8 cellular contexts compared by ENCODE assay signal in genomic region chr9:128913048-128913900, GRCh38. TPM values are rescaled to one million over a fixed set of nuclear protein-coding genes. Genes with fewer than 3 reads are reported as not detected.
A peak's percentile ranks its signal among the peaks of the same experiment; 100 is the strongest.
DNase-seq lines count a peak whose midpoint lies in the region; ATAC-seq and TF ChIP-seq lines count a peak whose summit lies in the region.

No MANE protein-coding gene starts in this region.

- intact Hi-C loops in dendritic cell treated with granulocyte-macrophage colony-stimulating factor and Interleukin-4, amounts not matched to agents 40 ng/mL and 50 ng/mL, for 4 days (cut with micrococcal nuclease), result no loop called here

- H3K27me3 ChIP-seq in HUES64 (ENCODE audit: insufficient read depth, low read length), result no peaks in the 10 kb centered on the region

- H3K9ac ChIP-seq in HUES64 (ENCODE audit: low read depth, low read length), result peak overlapping the region; percentile 54

- peak overlapping the region; percentile 91 for H3K27ac ChIP-seq in 22Rv1
- peak overlapping the region; percentile 72 for H3K27ac ChIP-seq in HUES64 (ENCODE audit: low read depth, low read length)

- 84% methylated on average over 15 of the region's 15 CpGs for WGBS in HUES64

- no peak overlapping the region for H3K4me3 Mint-ChIP-seq in dendritic cell treated with granulocyte-macrophage colony-stimulating factor and Interleukin-4, amounts not matched to agents 40 ng/mL and 50 ng/mL, for 4 days
- peak overlapping the region in 7 of 10 donors; percentile 8 to 78 (median 28) for H3K4me3 Mint-ChIP-seq in naive thymus-derived CD8-positive, alpha-beta T cell

- POLR2A ChIA-PET in naive thymus-derived CD8-positive, alpha-beta T cell (lab: Charles Lee), result interaction anchor here (0.6 to 1.4 kb wide), 2 partner anchors 10 to 315 kb away, joined by 3 to 7 read pairs; no protein-coding TSS in a partner anchor

- peak overlapping the region; percentile 21 for H3K27ac Mint-ChIP-seq in dendritic cell treated with granulocyte-macrophage colony-stimulating factor and Interleukin-4, amounts not matched to agents 40 ng/mL and 50 ng/mL, for 4 days
- H3K27ac Mint-ChIP-seq in naive thymus-derived CD8-positive, alpha-beta T cell, result peak overlapping the region; percentile 24 to 95 (median 83)

- peaks cover 29% of the 10 kb centered on the region for H3K4me1 ChIP-seq in HUES64 (ENCODE audit: insufficient read depth, low read length)

- H3K36me3 Mint-ChIP-seq in dendritic cell treated with granulocyte-macrophage colony-stimulating factor and Interleukin-4, amounts not matched to agents 40 ng/mL and 50 ng/mL, for 4 days (ENCODE audit: low read depth), result peaks cover 90% of the 10 kb centered on the region
- peaks cover 0 to 49% (median 22%) of the 10 kb centered on the region in 3 donors for H3K36me3 Mint-ChIP-seq in naive thymus-derived CD8-positive, alpha-beta T cell

- ATAC-seq in naive thymus-derived CD8-positive, alpha-beta T cell, result no peak
- ATAC-seq in HG02970 (IDR thresholded peaks at IDR 0.05; ENCODE audit: low FRiP score, unreplicated experiment) (no peak), HG03520 (IDR thresholded peaks at IDR 0.05; ENCODE audit: unreplicated experiment) (no peak), GM19452 (IDR thresholded peaks at IDR 0.05; ENCODE audit: unreplicated experiment) (no peak)

- H3K4me3 ChIP-seq in HUES64 (ENCODE audit: low read length), result no peak overlapping the region

- H3K36me3 ChIP-seq in HUES64 (ENCODE audit: insufficient read depth, low read length), result peaks cover 62% of the 10 kb centered on the region

- no peaks in the 10 kb centered on the region for H3K27me3 Mint-ChIP-seq in dendritic cell treated with granulocyte-macrophage colony-stimulating factor and Interleukin-4, amounts not matched to agents 40 ng/mL and 50 ng/mL, for 4 days
- no peaks in the 10 kb centered on the region for H3K27me3 Mint-ChIP-seq in naive thymus-derived CD8-positive, alpha-beta T cell

- DNase-seq in naive thymus-derived CD8-positive, alpha-beta T cell, result no peak
- no peak for DNase-seq in SKM-1 treated with dmso at 0.1 percent for 144 hours (lab: John Stamatoyannopoulos, UW; ENCODE audit: unreplicated experiment)

- no peaks in the 10 kb centered on the region for H3K9me3 Mint-ChIP-seq in dendritic cell treated with granulocyte-macrophage colony-stimulating factor and Interleukin-4, amounts not matched to agents 40 ng/mL and 50 ng/mL, for 4 days
- no peaks in the 10 kb centered on the region for H3K9me3 Mint-ChIP-seq in naive thymus-derived CD8-positive, alpha-beta T cell

- no peak for TF ChIP-seq CTCF in 22Rv1 (IDR thresholded peaks at IDR 0.05)

- no peaks in the 10 kb centered on the region for H3K9me3 ChIP-seq in HUES64 (ENCODE audit: insufficient read depth, low read depth, low read length)

- H3K4me1 Mint-ChIP-seq in dendritic cell treated with granulocyte-macrophage colony-stimulating factor and Interleukin-4, amounts not matched to agents 40 ng/mL and 50 ng/mL, for 4 days (ENCODE audit: low read depth), result peaks cover 31% of the 10 kb centered on the region
- peaks cover 24 to 55% (median 38%) of the 10 kb centered on the region in 4 donors for H3K4me1 Mint-ChIP-seq in naive thymus-derived CD8-positive, alpha-beta T cell

RNA-seq across cellular contexts. Expression of gene PHYHD1, which starts 7.5 kb away (rescaled TPM):
- polyA plus RNA-seq in HUES64 (2013, experiment 1 of 2), result 7.6 TPM
- 9.9 TPM for polyA plus RNA-seq in HUES64 (2013, experiment 2 of 2)
- 1 to 10 TPM; 6.9 to 8.2 TPM for total RNA-seq in naive thymus-derived CD8-positive, alpha-beta T cell
- polyA plus RNA-seq in naive thymus-derived CD8-positive, alpha-beta T cell, result 1 to 10 TPM; 2.6 to 7.4 (median 6.2) TPM

RNA-seq across cellular contexts. Expression of gene LRRC8A, which starts 31.3 kb away (rescaled TPM):
- polyA plus RNA-seq in HUES64 (2013, experiment 1 of 2), result 64.0 TPM
- 55.8 TPM for polyA plus RNA-seq in HUES64 (2013, experiment 2 of 2)
- 10 to 100 TPM; 27.5 to 29.4 TPM for total RNA-seq in naive thymus-derived CD8-positive, alpha-beta T cell
- polyA plus RNA-seq in naive thymus-derived CD8-positive, alpha-beta T cell, result 10 to 100 TPM; 17.4 to 36.7 (median 22.1) TPM

RNA-seq across cellular contexts. Expression of gene KYAT1, which starts 31.5 kb away (rescaled TPM):
- 13.7 TPM for polyA plus RNA-seq in HUES64 (2013, experiment 1 of 2)
- 16.9 TPM for polyA plus RNA-seq in HUES64 (2013, experiment 2 of 2)
- 10 to 100 TPM; 15.1 to 15.9 TPM for total RNA-seq in naive thymus-derived CD8-positive, alpha-beta T cell
- polyA plus RNA-seq in naive thymus-derived CD8-positive, alpha-beta T cell, result 10 to 100 TPM in 2 of 3 donors, 1 to 10 TPM in 1; 9.3 to 10.8 (median 10.4) TPM

RNA-seq across cellular contexts. Expression of gene DOLK, which starts 34.1 kb away (rescaled TPM):
- polyA plus RNA-seq in HUES64 (2013, experiment 1 of 2), result 16.7 TPM
- polyA plus RNA-seq in HUES64 (2013, experiment 2 of 2), result 14.6 TPM
- total RNA-seq in naive thymus-derived CD8-positive, alpha-beta T cell, result 10 to 100 TPM; 10.3 to 11.1 TPM
- polyA plus RNA-seq in naive thymus-derived CD8-positive, alpha-beta T cell, result 1 to 10 TPM; 9.0 to 9.2 (median 9.1) TPM

RNA-seq across cellular contexts. Expression of gene NUP188, which starts 34.2 kb away (rescaled TPM):
- 59.2 TPM for polyA plus RNA-seq in HUES64 (2013, experiment 1 of 2)
- 52.2 TPM for polyA plus RNA-seq in HUES64 (2013, experiment 2 of 2)
- 10 to 100 TPM; 68.8 to 79.6 TPM for total RNA-seq in naive thymus-derived CD8-positive, alpha-beta T cell
- polyA plus RNA-seq in naive thymus-derived CD8-positive, alpha-beta T cell, result 10 to 100 TPM; 21.9 to 36.8 (median 29.8) TPM
